ENCODE assay signal across 12 cellular contexts in the genomic region with DNA sequence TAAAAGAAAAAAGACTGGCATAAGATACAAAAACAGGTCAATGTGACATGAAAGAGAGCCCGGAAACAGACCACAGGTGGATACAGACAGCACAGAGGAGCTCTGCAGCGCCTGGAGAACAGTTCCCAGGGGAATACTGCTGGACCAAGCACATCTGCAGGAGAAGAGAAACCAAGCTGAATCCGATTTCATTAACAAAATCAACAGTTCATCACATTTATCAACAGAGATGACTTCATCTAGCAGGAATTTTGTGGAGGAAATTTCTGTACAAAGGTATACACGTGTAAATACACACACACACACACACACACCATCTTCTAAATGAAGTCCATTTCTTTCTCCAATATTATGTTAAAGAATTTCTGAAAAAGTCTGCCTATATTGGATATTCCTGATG.
"Had no signal": no experiment of that assay in that cellular context is flagged by ENCODE, and none has a peak within 500 bp of the region (broad histone marks: within the 10 kb centered on the region; RNA-seq: fewer than 3 reads in every experiment).

No MANE protein-coding gene starts in this region.

- H3K27ac ChIP-seq: body of pancreas, stomach, thoracic aorta had no signal

- DNase-seq: activated CD4-positive, alpha-beta T cell treated with anti-CD3 and anti-CD28 coated beads, Interleukin-2, amount 50 U/mL, for 4 hours; activated CD4-positive, CD25-positive, alpha-beta regulatory T cell; activated effector memory CD4-positive, alpha-beta T cell treated with Interleukin-2 at 50 U/mL for 16 hours; activated T-cell treated with anti-CD3 and anti-CD28 coated beads, Interleukin-2, amount 50 U/mL, for 1 hour; amniotic stem cell; body of pancreas; stimulated activated CD4-positive, alpha-beta T cell treated with anti-CD3 and anti-CD28 coated beads, Interleukin-4, amount 100 ng/mL, for 1 hour; stimulated activated CD8-positive, alpha-beta memory T cell treated with anti-CD3 and anti-CD28 coated beads, Interleukin-4, amount 100 ng/mL, for 48 hours; stomach; T-helper 2 cell had no signal

- H3K27me3 ChIP-seq: body of pancreas, stomach had no signal

- H3K9me3 Mint-ChIP-seq: activated naive CD4-positive, alpha-beta T cell treated with anti-CD3 and anti-CD28 coated beads, Interleukin-2, amount 50 U/mL, for 72 hours had no signal

- H3K9me3 ChIP-seq: body of pancreas, stomach, thoracic aorta had no signal

- H3K36me3 ChIP-seq: stomach, thoracic aorta had no signal

- H3K4me3 ChIP-seq: body of pancreas, stomach, thoracic aorta had no signal

- H3K36me3 Mint-ChIP-seq: activated naive CD4-positive, alpha-beta T cell treated with anti-CD3 and anti-CD28 coated beads, Interleukin-2, amount 50 U/mL, for 72 hours had no signal

- ATAC-seq: activated naive CD4-positive, alpha-beta T cell treated with anti-CD3 and anti-CD28 coated beads, Interleukin-2, amount 50 U/mL, for 72 hours; body of pancreas had no signal

- H3K27ac Mint-ChIP-seq: activated naive CD4-positive, alpha-beta T cell treated with anti-CD3 and anti-CD28 coated beads, Interleukin-2, amount 50 U/mL, for 72 hours had no signal
